Comparison of ENCODE assay signal across 1 cellular context in the genomic region with DNA sequence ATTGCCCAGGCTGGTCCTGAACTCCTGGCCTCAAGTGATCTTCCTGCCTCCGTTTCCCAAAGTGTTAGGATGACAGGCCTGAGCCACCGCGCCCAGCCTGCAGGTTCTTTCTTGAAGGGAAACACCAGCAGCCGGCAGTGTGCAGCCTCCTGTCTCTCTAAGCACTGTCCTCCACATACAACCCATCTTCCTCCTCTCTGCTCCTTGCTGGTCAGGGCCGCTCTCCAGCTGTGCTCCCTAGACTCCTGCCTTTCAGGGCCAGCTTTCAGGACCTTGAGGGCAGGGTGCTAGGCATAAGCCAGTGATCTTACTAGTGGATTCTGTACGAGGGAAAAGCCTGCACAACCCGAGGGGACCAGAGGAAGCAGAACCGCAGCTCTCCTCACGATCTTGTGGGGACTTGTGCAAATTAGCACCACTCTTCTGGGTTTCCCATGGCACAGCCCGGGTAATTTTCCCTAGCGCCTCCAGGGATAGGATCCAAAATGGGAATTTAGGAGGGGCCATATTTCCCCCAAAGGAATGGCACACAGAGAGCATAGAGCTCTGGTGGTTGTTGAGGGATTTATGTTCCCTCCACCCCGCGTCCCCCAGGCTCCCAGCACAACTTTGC.
TF ChIP-seq lines count a peak whose summit lies in the region.

No MANE protein-coding gene starts in this region.

TF ChIP-seq in HCT116, 20 proteins besides CTCF, POLR2A, EP300 and RAD21 (continued from another document):
- TF ChIP-seq, protein P1, sequence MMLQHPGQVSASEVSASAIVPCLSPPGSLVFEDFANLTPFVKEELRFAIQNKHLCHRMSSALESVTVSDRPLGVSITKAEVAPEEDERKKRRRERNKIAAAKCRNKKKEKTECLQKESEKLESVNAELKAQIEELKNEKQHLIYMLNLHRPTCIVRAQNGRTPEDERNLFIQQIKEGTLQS (IDR thresholded peaks at IDR 0.05): no peak
- TF ChIP-seq POLR2AphosphoS5 (IDR thresholded peaks at IDR 0.05; ENCODE audit: low read depth, low read length): no peak
- TF ChIP-seq ELF1 (IDR thresholded peaks at IDR 0.05; ENCODE audit: borderline replicate concordance, low read depth): no peak
